11 cellular contexts compared by ENCODE assay signal in the genomic region with DNA sequence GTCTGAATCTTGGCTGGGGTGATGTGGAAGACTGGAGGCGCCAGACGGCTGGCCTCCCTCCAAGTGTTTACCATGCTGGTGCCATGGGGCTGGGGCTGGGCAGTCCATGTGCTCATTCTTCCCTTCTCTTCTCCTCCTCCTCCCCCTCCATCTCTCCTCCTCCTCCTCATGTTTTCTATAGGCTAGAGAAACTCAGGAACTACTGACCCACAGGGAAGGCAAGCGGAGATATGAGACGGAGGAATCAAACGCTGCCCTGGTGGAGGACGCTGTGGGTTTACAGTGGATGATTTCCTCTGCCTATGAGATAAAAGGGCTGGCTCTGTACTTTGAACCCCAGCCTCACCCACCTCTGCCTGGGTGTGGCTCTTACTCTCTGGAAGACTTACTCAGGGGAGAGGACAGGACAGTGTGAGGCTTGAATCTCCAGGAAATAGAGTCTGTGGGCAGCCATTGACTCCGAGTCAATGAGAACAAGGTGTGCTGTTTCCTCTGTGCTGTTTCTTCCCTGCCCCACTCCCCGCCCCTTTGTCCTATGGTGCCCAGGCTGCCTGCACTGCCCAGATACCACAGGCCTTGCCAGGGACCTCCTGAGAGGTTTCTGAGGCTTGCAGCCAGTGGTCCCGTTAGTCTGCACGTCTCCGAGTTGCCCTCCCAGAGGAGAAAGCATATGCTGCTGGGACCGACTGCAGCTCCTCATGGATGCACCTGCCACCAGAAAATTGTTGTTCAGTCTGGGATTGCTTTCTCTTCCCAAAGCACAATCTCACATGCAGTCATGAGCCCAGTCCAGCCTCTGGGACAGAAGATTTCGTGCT.
DNase-seq lines count a peak whose midpoint lies in the region; ATAC-seq and TF ChIP-seq lines count a peak whose summit lies in the region.
"Had no signal": no experiment of that assay in that cellular context is flagged by ENCODE, and none has a peak within 500 bp of the region (broad histone marks: within the 10 kb centered on the region; RNA-seq: fewer than 3 reads in every experiment).

No MANE protein-coding gene starts in this region.

- H3K9ac ChIP-seq in mucosa of stomach (ENCODE audit: low read length) = peak overlapping the region; percentile 60

- DNase-seq in Calu3 (peak; percentile 52), pons (ENCODE audit: low spot score) (no peak)
- no peak for DNase-seq in activated T-helper 1 cell treated with anti-CD3 and anti-CD28 coated beads, Interleukin-12 subunit alpha, Interleukin-12 subunit beta, Interleukin-2, Interleukin-4 antibody, amounts not matched to agents 30 ng/mL and 10 ng/mL and 1 ng/mL, durations not matched to agents 14 hours and 24 hours and 36 hours (ENCODE audit: low spot score)
- DNase-seq: kidney, NCI-H2081 treated with DMSO at 0.1 percent for 48 hours had no signal

- no peaks in the 10 kb centered on the region for H3K36me3 ChIP-seq in mucosa of stomach (ENCODE audit: control insufficient read depth, insufficient read depth, low read length)
- H3K36me3 ChIP-seq: prostate gland had no signal

- H3K4me1 ChIP-seq in mucosa of stomach (ENCODE audit: control insufficient read depth, insufficient read depth, low read length) = peaks cover 57% of the 10 kb centered on the region
- H3K4me1 ChIP-seq: prostate gland had no signal

- intact Hi-C loops in Calu3 (cut with micrococcal nuclease; ENCODE audit: unreplicated experiment) = no loop called here
- intact Hi-C loops in activated T-helper 1 cell treated with anti-CD3 and anti-CD28 coated beads, Interleukin-12 subunit alpha, Interleukin-12 subunit beta, Interleukin-2, Interleukin-4 antibody, amounts not matched to agents 30 ng/mL and 10 ng/mL and 1 ng/mL, durations not matched to agents 14 hours and 24 hours and 36 hours (cut with micrococcal nuclease) = no loop called here

- H3K27me3 Mint-ChIP-seq in Calu3 (ENCODE audit: unreplicated experiment) = no peaks in the 10 kb centered on the region
- H3K27me3 Mint-ChIP-seq in activated T-helper 1 cell treated with anti-CD3 and anti-CD28 coated beads, Interleukin-12 subunit alpha, Interleukin-12 subunit beta, Interleukin-2, Interleukin-4 antibody, amounts not matched to agents 30 ng/mL and 10 ng/mL and 1 ng/mL, durations not matched to agents 14 hours and 24 hours and 36 hours (ENCODE audit: insufficient read depth) = peaks cover 5% of the 10 kb centered on the region

- H3K36me3 Mint-ChIP-seq in Calu3 (ENCODE audit: insufficient read depth, unreplicated experiment) = peaks cover 4% of the 10 kb centered on the region
- no peaks in the 10 kb centered on the region for H3K36me3 Mint-ChIP-seq in activated T-helper 1 cell treated with anti-CD3 and anti-CD28 coated beads, Interleukin-12 subunit alpha, Interleukin-12 subunit beta, Interleukin-2, Interleukin-4 antibody, amounts not matched to agents 30 ng/mL and 10 ng/mL and 1 ng/mL, durations not matched to agents 14 hours and 24 hours and 36 hours (ENCODE audit: low read depth)

- no peaks in the 10 kb centered on the region for H3K9me3 Mint-ChIP-seq in Calu3 (ENCODE audit: low read depth, unreplicated experiment)
- H3K9me3 Mint-ChIP-seq in activated T-helper 1 cell treated with anti-CD3 and anti-CD28 coated beads, Interleukin-12 subunit alpha, Interleukin-12 subunit beta, Interleukin-2, Interleukin-4 antibody, amounts not matched to agents 30 ng/mL and 10 ng/mL and 1 ng/mL, durations not matched to agents 14 hours and 24 hours and 36 hours = no peaks in the 10 kb centered on the region

- H3K27me3 ChIP-seq in mucosa of stomach (ENCODE audit: control insufficient read depth, insufficient read depth, low read length) = no peaks in the 10 kb centered on the region

- no peak for TF ChIP-seq CTCF in Calu3 (IDR thresholded peaks at IDR 0.05; ENCODE audit: unreplicated experiment)

- CTCF ChIA-PET in Calu3 (lab: Charles Lee) = no interaction called here

- peak overlapping the region; percentile 55 for H3K4me3 Mint-ChIP-seq in Calu3 (ENCODE audit: low read depth, unreplicated experiment)
- peak overlapping the region; percentile 28 for H3K4me3 Mint-ChIP-seq in activated T-helper 1 cell treated with anti-CD3 and anti-CD28 coated beads, Interleukin-12 subunit alpha, Interleukin-12 subunit beta, Interleukin-2, Interleukin-4 antibody, amounts not matched to agents 30 ng/mL and 10 ng/mL and 1 ng/mL, durations not matched to agents 14 hours and 24 hours and 36 hours

- no peaks in the 10 kb centered on the region for H3K9me3 ChIP-seq in mucosa of stomach (ENCODE audit: control insufficient read depth, low read length)
- H3K9me3 ChIP-seq: prostate gland had no signal

- H3K4me1 Mint-ChIP-seq in Calu3 (ENCODE audit: low read depth, unreplicated experiment) = peaks cover 33% of the 10 kb centered on the region
- peaks cover 15% of the 10 kb centered on the region for H3K4me1 Mint-ChIP-seq in activated T-helper 1 cell treated with anti-CD3 and anti-CD28 coated beads, Interleukin-12 subunit alpha, Interleukin-12 subunit beta, Interleukin-2, Interleukin-4 antibody, amounts not matched to agents 30 ng/mL and 10 ng/mL and 1 ng/mL, durations not matched to agents 14 hours and 24 hours and 36 hours (ENCODE audit: low read depth)

- peak; percentile 25 for ATAC-seq in HG03280 (IDR thresholded peaks at IDR 0.05; ENCODE audit: unreplicated experiment)
- no peak for ATAC-seq in GM19467 (IDR thresholded peaks at IDR 0.05; ENCODE audit: unreplicated experiment)
- no peak for ATAC-seq in GM21717 (IDR thresholded peaks at IDR 0.05; ENCODE audit: unreplicated experiment)
- no peak for ATAC-seq in GM19328 (IDR thresholded peaks at IDR 0.05; ENCODE audit: unreplicated experiment)

- no TSS peak for BruUV-seq in Calu3 (replicated peaks; lab: Mats Ljungman, UMichigan)

- peak overlapping the region; percentile 91 for H3K27ac Mint-ChIP-seq in Calu3 (ENCODE audit: unreplicated experiment)
- no peak overlapping the region for H3K27ac Mint-ChIP-seq in activated T-helper 1 cell treated with anti-CD3 and anti-CD28 coated beads, Interleukin-12 subunit alpha, Interleukin-12 subunit beta, Interleukin-2, Interleukin-4 antibody, amounts not matched to agents 30 ng/mL and 10 ng/mL and 1 ng/mL, durations not matched to agents 14 hours and 24 hours and 36 hours

- H3K4me3 ChIP-seq in mucosa of stomach (ENCODE audit: low read length) = peak overlapping the region; percentile 38
- H3K4me3 ChIP-seq: prostate gland had no signal
